Comparison of ENCODE assay signal across 8 cellular contexts in the genomic region with DNA sequence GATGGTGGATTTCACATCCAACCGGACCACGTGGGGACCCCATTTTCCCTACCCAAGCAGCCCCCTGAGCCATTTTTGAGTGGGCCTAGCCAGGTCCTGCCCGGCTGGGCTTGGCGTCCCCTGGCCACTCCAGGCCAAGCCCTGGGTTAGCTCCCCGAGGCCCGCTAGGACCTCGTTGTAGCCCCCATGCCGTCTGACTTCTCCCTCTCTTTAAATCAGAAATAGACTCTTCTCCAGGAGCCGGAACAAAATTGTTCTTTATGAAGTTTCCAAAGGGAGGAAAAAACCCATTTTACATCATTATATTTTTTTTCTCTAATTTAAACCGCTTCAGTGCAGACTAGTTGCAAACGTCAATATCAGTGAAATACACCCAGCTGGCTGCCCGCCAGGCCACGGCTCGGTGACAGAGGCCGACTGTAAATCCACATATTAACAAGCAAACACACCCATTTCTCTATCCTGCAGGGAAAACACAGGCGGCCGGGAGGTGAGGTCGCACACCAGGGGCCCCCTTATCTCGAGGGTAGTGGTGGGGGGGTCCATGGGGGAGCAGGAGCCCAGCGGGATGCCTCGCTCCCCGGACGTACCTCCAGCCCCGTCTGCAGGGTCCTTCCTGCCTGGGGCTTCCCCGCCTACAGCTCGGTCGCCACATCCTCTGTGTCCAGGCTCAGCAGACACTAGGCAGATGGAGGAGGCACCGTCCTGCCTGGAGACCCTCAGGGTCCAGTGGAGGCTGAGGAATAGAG.
DNase-seq lines count a peak whose midpoint lies in the region; ATAC-seq and TF ChIP-seq lines count a peak whose summit lies in the region.

No MANE protein-coding gene starts in this region.

- peak; percentile 30 for DNase-seq in activated CD4-positive, alpha-beta T cell treated with anti-CD3 and anti-CD28 coated beads for 48 hours
- DNase-seq in activated CD4-positive, alpha-beta T cell treated with anti-CD3 and anti-CD28 coated beads, Interleukin-2, amount 50 U/mL, for 4 hours = no peak
- DNase-seq in NOMO-1 (lab: John Stamatoyannopoulos, UW; ENCODE audit: unreplicated experiment in 2 of 2) (peak; percentile 32 to 42), cardiac fibroblast (ENCODE audit: low read depth in 2 of 2) (peak; percentile 39 to 43), neural progenitor cell (ENCODE audit: low spot score) (no peak), superior temporal gyrus (ENCODE audit: extremely low spot score) (no peak), HCEC 1CT (no peak)

- H3K4me3 ChIP-seq in cardiac fibroblast (replicated peaks in 1 of 2; ENCODE audit: low read depth in 2 of 2, low read length in 2 of 2) (no peak overlapping the region), neural progenitor cell (no peak overlapping the region)

- H3K4me3 Mint-ChIP-seq in neural progenitor cell = no peak overlapping the region

- no peak overlapping the region for H3K9ac ChIP-seq in neural progenitor cell

- no peaks in the 10 kb centered on the region for H3F3A ChIP-seq in neural progenitor cell (ENCODE audit: low read depth)

- no peak for ATAC-seq in HG02642 (IDR thresholded peaks at IDR 0.05; ENCODE audit: poor library complexity, unreplicated experiment)

- H3K27me3 ChIP-seq in neural progenitor cell = no peaks in the 10 kb centered on the region

- H3K4me1 Mint-ChIP-seq in neural progenitor cell = peaks cover 15% of the 10 kb centered on the region

- TF ChIP-seq CTCF in cardiac fibroblast (IDR thresholded peaks at IDR 0.05; ENCODE audit: low read depth, low read length) (no peak), neural progenitor cell (IDR thresholded peaks at IDR 0.05) (no peak)

- no peak overlapping the region for H3K27ac ChIP-seq in neural progenitor cell

- H3K36me3 Mint-ChIP-seq in neural progenitor cell = peaks cover 2% of the 10 kb centered on the region

- H3K4me2 ChIP-seq in neural progenitor cell = no peak overlapping the region

- peaks cover 9% of the 10 kb centered on the region for H3K27me3 Mint-ChIP-seq in neural progenitor cell (ENCODE audit: insufficient read depth, low read depth)

- H2AFZ ChIP-seq in neural progenitor cell (replicated peaks) = no peak overlapping the region

- H3K27ac Mint-ChIP-seq in neural progenitor cell = peak overlapping the region; percentile 63

- H3K79me2 ChIP-seq in neural progenitor cell (ENCODE audit: low read depth) = no peaks in the 10 kb centered on the region

- no peaks in the 10 kb centered on the region for H3K9me3 ChIP-seq in neural progenitor cell (ENCODE audit: low read depth)

- peaks cover 7% of the 10 kb centered on the region for H4K20me1 ChIP-seq in neural progenitor cell (ENCODE audit: low read depth)

- H3K36me3 ChIP-seq in neural progenitor cell = no peaks in the 10 kb centered on the region

- no peaks in the 10 kb centered on the region for H3K9me3 Mint-ChIP-seq in neural progenitor cell

- no peaks in the 10 kb centered on the region for H3K4me1 ChIP-seq in neural progenitor cell

Comparison
In these comparisons a context has a peak if more than half of its experiments do, and no peak if none do; other contexts are left out.
1. DNase-seq: peak in activated CD4-positive, alpha-beta T cell treated with anti-CD3 and anti-CD28 coated beads for 48 hours (single experiment), NOMO-1 (2 of 2) and cardiac fibroblast (2 of 2); none in activated CD4-positive, alpha-beta T cell treated with anti-CD3 and anti-CD28 coated beads, Interleukin-2, amount 50 U/mL, for 4 hours (0 of 2), neural progenitor cell (single experiment), superior temporal gyrus (single experiment) and HCEC 1CT (single experiment).